2 cellular contexts compared by ENCODE assay signal in the genomic region with DNA sequence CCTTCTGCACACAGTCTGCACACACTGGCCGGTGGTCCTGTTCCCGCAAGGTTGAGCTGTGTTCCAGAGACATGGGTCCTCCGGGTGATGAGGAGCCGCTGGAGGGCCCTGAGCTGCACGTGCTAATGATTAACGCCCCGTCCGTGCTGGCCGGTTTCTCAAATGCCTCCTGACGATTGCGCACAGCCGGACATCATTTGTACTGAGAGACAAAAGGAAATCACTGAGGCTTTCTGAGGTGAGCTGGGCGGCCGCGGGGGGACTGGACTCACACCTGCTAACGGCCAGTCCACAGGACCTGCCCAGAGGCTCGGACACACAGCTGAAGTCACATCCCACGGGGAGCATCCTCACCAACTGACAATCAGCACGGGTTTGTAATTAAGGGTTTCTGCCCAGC.
TF ChIP-seq lines count a peak whose summit lies in the region.

No MANE protein-coding gene starts in this region.

TF ChIP-seq in SK-N-SH, 30 proteins besides CTCF, POLR2A, EP300 and RAD21 (continued from another document):
- TF ChIP-seq FOSL2 (IDR thresholded peaks at IDR 0.05; ENCODE audit: borderline replicate concordance, low read depth): no peak
- TF ChIP-seq FOXJ3 (CRISPR knock-in tag; IDR thresholded peaks at IDR 0.05): no peak
- TF ChIP-seq, protein P1, sequence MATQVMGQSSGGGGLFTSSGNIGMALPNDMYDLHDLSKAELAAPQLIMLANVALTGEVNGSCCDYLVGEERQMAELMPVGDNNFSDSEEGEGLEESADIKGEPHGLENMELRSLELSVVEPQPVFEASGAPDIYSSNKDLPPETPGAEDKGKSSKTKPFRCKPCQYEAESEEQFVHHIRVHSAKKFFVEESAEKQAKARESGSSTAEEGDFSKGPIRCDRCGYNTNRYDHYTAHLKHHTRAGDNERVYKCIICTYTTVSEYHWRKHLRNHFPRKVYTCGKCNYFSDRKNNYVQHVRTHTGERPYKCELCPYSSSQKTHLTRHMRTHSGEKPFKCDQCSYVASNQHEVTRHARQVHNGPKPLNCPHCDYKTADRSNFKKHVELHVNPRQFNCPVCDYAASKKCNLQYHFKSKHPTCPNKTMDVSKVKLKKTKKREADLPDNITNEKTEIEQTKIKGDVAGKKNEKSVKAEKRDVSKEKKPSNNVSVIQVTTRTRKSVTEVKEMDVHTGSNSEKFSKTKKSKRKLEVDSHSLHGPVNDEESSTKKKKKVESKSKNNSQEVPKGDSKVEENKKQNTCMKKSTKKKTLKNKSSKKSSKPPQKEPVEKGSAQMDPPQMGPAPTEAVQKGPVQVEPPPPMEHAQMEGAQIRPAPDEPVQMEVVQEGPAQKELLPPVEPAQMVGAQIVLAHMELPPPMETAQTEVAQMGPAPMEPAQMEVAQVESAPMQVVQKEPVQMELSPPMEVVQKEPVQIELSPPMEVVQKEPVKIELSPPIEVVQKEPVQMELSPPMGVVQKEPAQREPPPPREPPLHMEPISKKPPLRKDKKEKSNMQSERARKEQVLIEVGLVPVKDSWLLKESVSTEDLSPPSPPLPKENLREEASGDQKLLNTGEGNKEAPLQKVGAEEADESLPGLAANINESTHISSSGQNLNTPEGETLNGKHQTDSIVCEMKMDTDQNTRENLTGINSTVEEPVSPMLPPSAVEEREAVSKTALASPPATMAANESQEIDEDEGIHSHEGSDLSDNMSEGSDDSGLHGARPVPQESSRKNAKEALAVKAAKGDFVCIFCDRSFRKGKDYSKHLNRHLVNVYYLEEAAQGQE (IDR thresholded peaks at IDR 0.05; ENCODE audit: low read depth, low read length): no peak
TF ChIP-seq in SK-N-SH: peak in this region for 0.

TF ChIP-seq in SK-N-SH treated with all-trans-retinoic acid at 6 μM for 48 hours, 23 proteins besides CTCF, POLR2A, EP300 and RAD21 (continued from another document):
- TF ChIP-seq, protein P2, sequence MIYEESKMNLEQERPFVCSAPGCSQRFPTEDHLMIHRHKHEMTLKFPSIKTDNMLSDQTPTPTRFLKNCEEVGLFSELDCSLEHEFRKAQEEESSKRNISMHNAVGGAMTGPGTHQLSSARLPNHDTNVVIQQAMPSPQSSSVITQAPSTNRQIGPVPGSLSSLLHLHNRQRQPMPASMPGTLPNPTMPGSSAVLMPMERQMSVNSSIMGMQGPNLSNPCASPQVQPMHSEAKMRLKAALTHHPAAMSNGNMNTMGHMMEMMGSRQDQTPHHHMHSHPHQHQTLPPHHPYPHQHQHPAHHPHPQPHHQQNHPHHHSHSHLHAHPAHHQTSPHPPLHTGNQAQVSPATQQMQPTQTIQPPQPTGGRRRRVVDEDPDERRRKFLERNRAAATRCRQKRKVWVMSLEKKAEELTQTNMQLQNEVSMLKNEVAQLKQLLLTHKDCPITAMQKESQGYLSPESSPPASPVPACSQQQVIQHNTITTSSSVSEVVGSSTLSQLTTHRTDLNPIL (CRISPR knock-in tag; IDR thresholded peaks at IDR 0.05; ENCODE audit: low read depth): no peak
- no peak for TF ChIP-seq ZNF565 (CRISPR knock-in tag; conservative IDR thresholded peaks at IDR 0.05; ENCODE audit: low read depth)
- no peak for TF ChIP-seq BACH2 (CRISPR knock-in tag; IDR thresholded peaks at IDR 0.05; ENCODE audit: borderline replicate concordance)
- TF ChIP-seq ISL1 (CRISPR knock-in tag; IDR thresholded peaks at IDR 0.05): no peak
- TF ChIP-seq ZFP30 (CRISPR knock-in tag; IDR thresholded peaks at IDR 0.05): no peak
- no peak for TF ChIP-seq ARNTL (CRISPR knock-in tag; IDR thresholded peaks at IDR 0.05; ENCODE audit: borderline replicate concordance, low read depth)
- no peak for TF ChIP-seq TOX (CRISPR knock-in tag; IDR thresholded peaks at IDR 0.05; ENCODE audit: borderline replicate concordance)
- no peak for TF ChIP-seq PPARA (CRISPR knock-in tag; IDR thresholded peaks at IDR 0.05; ENCODE audit: borderline replicate concordance)
- no peak for TF ChIP-seq GLIS3 (CRISPR knock-in tag; IDR thresholded peaks at IDR 0.05)
- TF ChIP-seq, protein P3, sequence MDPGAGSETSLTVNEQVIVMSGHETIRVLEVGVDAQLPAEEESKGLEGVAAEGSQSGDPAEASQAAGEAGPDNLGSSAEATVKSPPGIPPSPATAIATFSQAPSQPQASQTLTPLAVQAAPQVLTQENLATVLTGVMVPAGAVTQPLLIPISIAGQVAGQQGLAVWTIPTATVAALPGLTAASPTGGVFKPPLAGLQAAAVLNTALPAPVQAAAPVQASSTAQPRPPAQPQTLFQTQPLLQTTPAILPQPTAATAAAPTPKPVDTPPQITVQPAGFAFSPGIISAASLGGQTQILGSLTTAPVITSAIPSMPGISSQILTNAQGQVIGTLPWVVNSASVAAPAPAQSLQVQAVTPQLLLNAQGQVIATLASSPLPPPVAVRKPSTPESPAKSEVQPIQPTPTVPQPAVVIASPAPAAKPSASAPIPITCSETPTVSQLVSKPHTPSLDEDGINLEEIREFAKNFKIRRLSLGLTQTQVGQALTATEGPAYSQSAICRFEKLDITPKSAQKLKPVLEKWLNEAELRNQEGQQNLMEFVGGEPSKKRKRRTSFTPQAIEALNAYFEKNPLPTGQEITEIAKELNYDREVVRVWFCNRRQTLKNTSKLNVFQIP (CRISPR knock-in tag; IDR thresholded peaks at IDR 0.05; ENCODE audit: borderline replicate concordance, low read depth): no peak
- TF ChIP-seq, protein P4, sequence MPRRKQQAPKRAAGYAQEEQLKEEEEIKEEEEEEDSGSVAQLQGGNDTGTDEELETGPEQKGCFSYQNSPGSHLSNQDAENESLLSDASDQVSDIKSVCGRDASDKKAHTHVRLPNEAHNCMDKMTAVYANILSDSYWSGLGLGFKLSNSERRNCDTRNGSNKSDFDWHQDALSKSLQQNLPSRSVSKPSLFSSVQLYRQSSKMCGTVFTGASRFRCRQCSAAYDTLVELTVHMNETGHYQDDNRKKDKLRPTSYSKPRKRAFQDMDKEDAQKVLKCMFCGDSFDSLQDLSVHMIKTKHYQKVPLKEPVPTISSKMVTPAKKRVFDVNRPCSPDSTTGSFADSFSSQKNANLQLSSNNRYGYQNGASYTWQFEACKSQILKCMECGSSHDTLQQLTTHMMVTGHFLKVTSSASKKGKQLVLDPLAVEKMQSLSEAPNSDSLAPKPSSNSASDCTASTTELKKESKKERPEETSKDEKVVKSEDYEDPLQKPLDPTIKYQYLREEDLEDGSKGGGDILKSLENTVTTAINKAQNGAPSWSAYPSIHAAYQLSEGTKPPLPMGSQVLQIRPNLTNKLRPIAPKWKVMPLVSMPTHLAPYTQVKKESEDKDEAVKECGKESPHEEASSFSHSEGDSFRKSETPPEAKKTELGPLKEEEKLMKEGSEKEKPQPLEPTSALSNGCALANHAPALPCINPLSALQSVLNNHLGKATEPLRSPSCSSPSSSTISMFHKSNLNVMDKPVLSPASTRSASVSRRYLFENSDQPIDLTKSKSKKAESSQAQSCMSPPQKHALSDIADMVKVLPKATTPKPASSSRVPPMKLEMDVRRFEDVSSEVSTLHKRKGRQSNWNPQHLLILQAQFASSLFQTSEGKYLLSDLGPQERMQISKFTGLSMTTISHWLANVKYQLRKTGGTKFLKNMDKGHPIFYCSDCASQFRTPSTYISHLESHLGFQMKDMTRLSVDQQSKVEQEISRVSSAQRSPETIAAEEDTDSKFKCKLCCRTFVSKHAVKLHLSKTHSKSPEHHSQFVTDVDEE (CRISPR knock-in tag; IDR thresholded peaks at IDR 0.05): no peak
- TF ChIP-seq CSDC2 (CRISPR knock-in tag; IDR thresholded peaks at IDR 0.05): no peak
- TF ChIP-seq OSR1 (CRISPR knock-in tag; IDR thresholded peaks at IDR 0.05): no peak
- TF ChIP-seq, protein P5, sequence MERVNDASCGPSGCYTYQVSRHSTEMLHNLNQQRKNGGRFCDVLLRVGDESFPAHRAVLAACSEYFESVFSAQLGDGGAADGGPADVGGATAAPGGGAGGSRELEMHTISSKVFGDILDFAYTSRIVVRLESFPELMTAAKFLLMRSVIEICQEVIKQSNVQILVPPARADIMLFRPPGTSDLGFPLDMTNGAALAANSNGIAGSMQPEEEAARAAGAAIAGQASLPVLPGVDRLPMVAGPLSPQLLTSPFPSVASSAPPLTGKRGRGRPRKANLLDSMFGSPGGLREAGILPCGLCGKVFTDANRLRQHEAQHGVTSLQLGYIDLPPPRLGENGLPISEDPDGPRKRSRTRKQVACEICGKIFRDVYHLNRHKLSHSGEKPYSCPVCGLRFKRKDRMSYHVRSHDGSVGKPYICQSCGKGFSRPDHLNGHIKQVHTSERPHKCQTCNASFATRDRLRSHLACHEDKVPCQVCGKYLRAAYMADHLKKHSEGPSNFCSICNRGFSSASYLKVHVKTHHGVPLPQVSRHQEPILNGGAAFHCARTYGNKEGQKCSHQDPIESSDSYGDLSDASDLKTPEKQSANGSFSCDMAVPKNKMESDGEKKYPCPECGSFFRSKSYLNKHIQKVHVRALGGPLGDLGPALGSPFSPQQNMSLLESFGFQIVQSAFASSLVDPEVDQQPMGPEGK (CRISPR knock-in tag; IDR thresholded peaks at IDR 0.05; ENCODE audit: borderline replicate concordance): no peak
